ENCODE assay signal across 1 cellular context in the genomic region with DNA sequence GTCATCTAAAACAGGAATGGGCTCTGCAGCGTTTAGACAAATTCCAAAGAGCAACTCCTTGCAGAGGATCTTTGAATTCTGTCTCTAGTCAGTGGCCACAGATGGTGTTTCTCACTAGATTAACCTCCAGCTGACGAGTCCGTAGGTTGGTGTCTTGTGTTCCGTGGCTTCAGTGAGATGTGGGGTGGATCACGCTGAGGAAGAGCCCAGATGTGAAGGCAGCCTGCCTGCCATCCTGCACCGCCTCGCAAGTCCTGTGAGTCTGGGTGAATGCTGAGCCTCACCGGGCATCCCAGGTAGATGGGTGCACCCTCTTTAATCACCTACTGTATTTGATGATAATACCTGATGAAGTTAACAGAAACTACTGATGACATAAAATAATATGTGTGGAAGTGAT.
TF ChIP-seq lines count a peak whose summit lies in the region.

No MANE protein-coding gene starts in this region.

TF ChIP-seq in SK-N-SH treated with all-trans-retinoic acid at 6 μM for 48 hours, 23 proteins besides CTCF, POLR2A, EP300 and RAD21 (continued from another document):
- TF ChIP-seq, protein P1, sequence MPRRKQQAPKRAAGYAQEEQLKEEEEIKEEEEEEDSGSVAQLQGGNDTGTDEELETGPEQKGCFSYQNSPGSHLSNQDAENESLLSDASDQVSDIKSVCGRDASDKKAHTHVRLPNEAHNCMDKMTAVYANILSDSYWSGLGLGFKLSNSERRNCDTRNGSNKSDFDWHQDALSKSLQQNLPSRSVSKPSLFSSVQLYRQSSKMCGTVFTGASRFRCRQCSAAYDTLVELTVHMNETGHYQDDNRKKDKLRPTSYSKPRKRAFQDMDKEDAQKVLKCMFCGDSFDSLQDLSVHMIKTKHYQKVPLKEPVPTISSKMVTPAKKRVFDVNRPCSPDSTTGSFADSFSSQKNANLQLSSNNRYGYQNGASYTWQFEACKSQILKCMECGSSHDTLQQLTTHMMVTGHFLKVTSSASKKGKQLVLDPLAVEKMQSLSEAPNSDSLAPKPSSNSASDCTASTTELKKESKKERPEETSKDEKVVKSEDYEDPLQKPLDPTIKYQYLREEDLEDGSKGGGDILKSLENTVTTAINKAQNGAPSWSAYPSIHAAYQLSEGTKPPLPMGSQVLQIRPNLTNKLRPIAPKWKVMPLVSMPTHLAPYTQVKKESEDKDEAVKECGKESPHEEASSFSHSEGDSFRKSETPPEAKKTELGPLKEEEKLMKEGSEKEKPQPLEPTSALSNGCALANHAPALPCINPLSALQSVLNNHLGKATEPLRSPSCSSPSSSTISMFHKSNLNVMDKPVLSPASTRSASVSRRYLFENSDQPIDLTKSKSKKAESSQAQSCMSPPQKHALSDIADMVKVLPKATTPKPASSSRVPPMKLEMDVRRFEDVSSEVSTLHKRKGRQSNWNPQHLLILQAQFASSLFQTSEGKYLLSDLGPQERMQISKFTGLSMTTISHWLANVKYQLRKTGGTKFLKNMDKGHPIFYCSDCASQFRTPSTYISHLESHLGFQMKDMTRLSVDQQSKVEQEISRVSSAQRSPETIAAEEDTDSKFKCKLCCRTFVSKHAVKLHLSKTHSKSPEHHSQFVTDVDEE (CRISPR knock-in tag; IDR thresholded peaks at IDR 0.05), result no peak
- TF ChIP-seq RARB (CRISPR knock-in tag; IDR thresholded peaks at IDR 0.05) (no peak), GLIS3 (CRISPR knock-in tag; IDR thresholded peaks at IDR 0.05) (no peak), ISL1 (CRISPR knock-in tag; IDR thresholded peaks at IDR 0.05) (no peak), TCF4 (CRISPR knock-in tag; IDR thresholded peaks at IDR 0.05; ENCODE audit: borderline replicate concordance) (no peak), PPARA (CRISPR knock-in tag; IDR thresholded peaks at IDR 0.05; ENCODE audit: borderline replicate concordance) (no peak), TOX (CRISPR knock-in tag; IDR thresholded peaks at IDR 0.05; ENCODE audit: borderline replicate concordance) (no peak)
TF ChIP-seq in SK-N-SH treated with all-trans-retinoic acid at 6 μM for 48 hours: peak in this region for 0.
